In genomic region chr2:201769664-201770373, GRCh38 we compare ENCODE assay signal across 17 cellular contexts. TPM values are rescaled to one million over a fixed set of nuclear protein-coding genes. Genes with fewer than 3 reads are reported as not detected.
"Had no signal": no experiment of that assay in that cellular context is flagged by ENCODE, and none has a peak within 500 bp of the region (broad histone marks: within the 10 kb centered on the region; RNA-seq: fewer than 3 reads in every experiment).

No MANE protein-coding gene starts in this region.

- FAIRE-seq: bronchial epithelial cell, frontal cortex, keratinocyte had no signal

- H3K4me2 ChIP-seq: hepatocyte had no signal

- ATAC-seq: activated naive CD8-positive, alpha-beta T cell treated with anti-CD3 and anti-CD28 coated beads, Interleukin-2, amount 50 U/mL, for 24 hours; effector memory CD8-positive, alpha-beta T cell; sciatic nerve had no signal

- H3K9me3 ChIP-seq: spleen, testis, upper lobe of left lung had no signal

- H3K27ac ChIP-seq: epithelial cell of prostate, hepatocyte, spleen, testis, upper lobe of left lung had no signal

- H3K27me3 ChIP-seq: hepatocyte, spleen, testis, upper lobe of left lung had no signal

- H2AFZ ChIP-seq: hepatocyte had no signal

- H3K4me1 ChIP-seq: spleen, testis had no signal

- H3K4me3 ChIP-seq: hepatocyte, spleen, testis, upper lobe of left lung had no signal

- DNase-seq: activated CD4-positive, CD25-positive, alpha-beta regulatory T cell treated with anti-CD3 and anti-CD28 coated beads, Interleukin-2, amount 50 U/mL, for 72 hours; activated naive CD4-positive, alpha-beta T cell treated with anti-CD3 and anti-CD28 coated beads for 36 hours; activated naive CD8-positive, alpha-beta T cell treated with anti-CD3 and anti-CD28 coated beads, Interleukin-2, amount 50 U/mL, for 24 hours; activated T-cell treated with anti-CD3 and anti-CD28 coated beads for 4 hours; aorta; effector memory CD8-positive, alpha-beta T cell; spleen; testis; upper lobe of left lung had no signal

RNA-seq across cellular contexts. Expression of gene CDK15, which starts 36.5 kb away (rescaled TPM):
- total RNA-seq: activated CD8-positive, alpha-beta memory T cell treated with anti-CD3 and anti-CD28 coated beads for 36 hours; activated naive CD4-positive, alpha-beta T cell treated with anti-CD3 and anti-CD28 coated beads for 36 hours; activated T-helper 2 cell treated with anti-CD3 and anti-CD28 coated beads, Interferon-gamma antibody, Interleukin-2, Interleukin-4, amounts not matched to agents 10 μg/mL and 5 μg/mL and 100 μg/mL, durations not matched to agents 14 hours and 24 hours and 36 hours had no signal
